Comparison of ENCODE assay signal across 16 cellular contexts in the genomic region with DNA sequence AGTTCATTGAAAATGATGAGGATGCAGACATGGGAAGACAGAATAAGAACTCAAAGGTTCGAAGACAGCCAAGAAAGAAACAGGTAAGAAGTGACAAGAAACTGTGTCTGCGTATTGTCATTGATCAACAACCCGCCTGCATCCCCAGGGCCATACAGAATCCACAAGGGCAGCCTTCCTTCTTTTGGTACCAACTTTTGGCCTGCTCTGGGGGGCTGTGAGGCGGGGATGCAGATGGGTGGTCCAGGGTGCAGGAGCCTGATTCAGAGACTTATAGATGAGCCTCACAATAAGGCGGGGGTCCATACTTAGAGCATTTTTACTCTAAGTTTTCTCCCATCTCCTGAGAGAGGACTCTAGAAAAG. TPM values are rescaled to one million over a fixed set of nuclear protein-coding genes. Genes with fewer than 3 reads are reported as not detected.
A peak's percentile ranks its signal among the peaks of the same experiment; 100 is the strongest.
DNase-seq lines count a peak whose midpoint lies in the region; ATAC-seq and TF ChIP-seq lines count a peak whose summit lies in the region.
"Had no signal": no experiment of that assay in that cellular context is flagged by ENCODE, and none has a peak within 500 bp of the region (broad histone marks: within the 10 kb centered on the region; RNA-seq: fewer than 3 reads in every experiment).

No MANE protein-coding gene starts in this region.

- CTCF ChIA-PET in Panc1 (lab: Charles Lee): interaction anchor here (1.5 kb wide), 1 partner anchor 327 kb away, joined by 5 read pairs; no protein-coding TSS in a partner anchor

- H3K9me3 ChIP-seq in ES-I3 (ENCODE audit: control insufficient read depth, insufficient read depth, low read length) (no peaks in the 10 kb centered on the region), Panc1 (ENCODE audit: control insufficient read depth, insufficient read depth, low read depth, low read length) (no peaks in the 10 kb centered on the region), endodermal cell (ENCODE audit: control insufficient read depth, low read length) (peaks cover 6% of the 10 kb centered on the region)
- H3K9me3 ChIP-seq: esophagus squamous epithelium, lower lobe of right lung, testis had no signal

- 0 out of 2 replicates have a peak, but pooled peaks cover 3% of the 10 kb centered on the region for H3K36me3 ChIP-seq in ES-I3 (ENCODE audit: insufficient read depth, low read length)
- H3K36me3 ChIP-seq in Panc1 (ENCODE audit: control insufficient read depth, insufficient read depth, low read length): no peaks in the 10 kb centered on the region
- peaks cover 12% of the 10 kb centered on the region for H3K36me3 ChIP-seq in endodermal cell (ENCODE audit: control insufficient read depth, insufficient read depth, low read length)

- TF ChIP-seq CTCF in Panc1 (IDR thresholded peaks at IDR 0.05) (no peak), endodermal cell (conservative IDR thresholded peaks at IDR 0.05) (no peak), osteocyte (IDR thresholded peaks at IDR 0.05) (no peak)

- POLR2A ChIA-PET in Panc1 (lab: Charles Lee): no interaction called here

- DNase-seq in Panc1 (ENCODE audit: low read depth, low spot score) (no peak), endodermal cell (no peak), osteocyte (ENCODE audit: extremely low spot score, unreplicated experiment) (no peak), AG20443 (ENCODE audit: low spot score) (no peak), amniotic stem cell (lab: John Stamatoyannopoulos, UW) (no peak)
- DNase-seq in stimulated activated CD4-positive, alpha-beta T cell treated with anti-CD3 and anti-CD28 coated beads, Interleukin-1b, Interleukin-23, amount 100 ng/mL, for 48 hours: no peak
- DNase-seq: activated CD8-positive, alpha-beta memory T cell treated with anti-CD3 and anti-CD28 coated beads, Interleukin-2, amount 50 U/mL, for 48 hours; activated naive CD4-positive, alpha-beta T cell treated with anti-CD3 and anti-CD28 coated beads, Interleukin-2, amount 10 ng/mL, durations not matched to agents 7 days and 5 days; esophagus squamous epithelium; lower lobe of right lung had no signal

- in situ Hi-C loops in Panc1 (cut with HindIII; ENCODE audit: low pct_unique_long_range_greater_than_20kb, low sequenced_read_pairs): no loop called here

- ATAC-seq in Panc1 (0 out of 2 replicates have a peak, but pooled peaks have one; percentile 27), GM21529 (IDR thresholded peaks at IDR 0.05; ENCODE audit: unreplicated experiment) (no peak)
- ATAC-seq: activated CD4-positive, CD25-positive, alpha-beta regulatory T cell treated with anti-CD3 and anti-CD28 coated beads, Interleukin-2, amount 50 U/mL, for 24 hours had no signal

- H3K9me3 Mint-ChIP-seq in endodermal cell (peaks cover 6% of the 10 kb centered on the region), osteocyte (ENCODE audit: unreplicated experiment) (peaks cover 4% of the 10 kb centered on the region)
- H3K9me3 Mint-ChIP-seq: activated naive CD4-positive, alpha-beta T cell treated with anti-CD3 and anti-CD28 coated beads, Interleukin-2, amount 10 ng/mL, durations not matched to agents 7 days and 5 days had no signal

- BruUV-seq in Panc1 (replicated peaks; lab: Mats Ljungman, UMichigan): no TSS peak

- peaks cover 22% of the 10 kb centered on the region for H3K4me1 Mint-ChIP-seq in endodermal cell
- H3K4me1 Mint-ChIP-seq in osteocyte (ENCODE audit: unreplicated experiment): peaks cover 34% of the 10 kb centered on the region
- H3K4me1 Mint-ChIP-seq: activated naive CD4-positive, alpha-beta T cell treated with anti-CD3 and anti-CD28 coated beads, Interleukin-2, amount 10 ng/mL, durations not matched to agents 7 days and 5 days had no signal

- H3K27me3 ChIP-seq in Panc1 (ENCODE audit: control insufficient read depth, insufficient read depth, low read length) (no peaks in the 10 kb centered on the region), endodermal cell (ENCODE audit: control insufficient read depth, insufficient read depth, low read length, poor library complexity, severe bottlenecking) (no peaks in the 10 kb centered on the region)
- H3K27me3 ChIP-seq: esophagus squamous epithelium, testis had no signal

- intact Hi-C loops in Panc1 (cut with micrococcal nuclease; ENCODE audit: unreplicated experiment): loop anchor here (1.0 to 5.0 kb wide), 2 partner anchors 172 to 524 kb away; no protein-coding TSS in a partner anchor

- H3K4me3 Mint-ChIP-seq in endodermal cell: peak overlapping the region; percentile 73
- H3K4me3 Mint-ChIP-seq in osteocyte (ENCODE audit: unreplicated experiment): peak overlapping the region; percentile 86
- H3K4me3 Mint-ChIP-seq: activated naive CD4-positive, alpha-beta T cell treated with anti-CD3 and anti-CD28 coated beads, Interleukin-2, amount 10 ng/mL, durations not matched to agents 7 days and 5 days had no signal

- peak overlapping the region; percentile 97 for H3K27ac Mint-ChIP-seq in endodermal cell
- H3K27ac Mint-ChIP-seq in osteocyte (ENCODE audit: unreplicated experiment): peak overlapping the region; percentile 89
- H3K27ac Mint-ChIP-seq: activated naive CD4-positive, alpha-beta T cell treated with anti-CD3 and anti-CD28 coated beads, Interleukin-2, amount 10 ng/mL, durations not matched to agents 7 days and 5 days had no signal

- no peak overlapping the region for H3K27ac ChIP-seq in Panc1 (ENCODE audit: low read length)
- no peak overlapping the region for H3K27ac ChIP-seq in endodermal cell (ENCODE audit: low read depth, low read length)
- H3K27ac ChIP-seq: PC-9 had no signal

- H3K9ac ChIP-seq in ES-I3 (ENCODE audit: low read depth, low read length) (peak overlapping the region; percentile 66; the same call in 1 of the 2 replicates), endodermal cell (ENCODE audit: extremely low read depth, low read length, poor library complexity, severe bottlenecking) (no peak overlapping the region)

- H3K4me3 ChIP-seq in Panc1 (ENCODE audit: low read depth in 2 of 2, low read length in 2 of 2): peak overlapping the region; percentile 45 to 67; a peak in 3 of 4 replicates
- H3K4me3 ChIP-seq in endodermal cell (ENCODE audit: low read length): peak overlapping the region; percentile 78
- H3K4me3 ChIP-seq: PC-9 had no signal

- WGBS in endodermal cell (ENCODE audit: insufficient coverage in 1 of 2, insufficient read length in 1 of 2), 2 experiments: 64% methylated on average over 4 to 5 of the region's 5 CpGs

- H3K36me3 Mint-ChIP-seq in endodermal cell (ENCODE audit: low read depth): peaks cover 15% of the 10 kb centered on the region
- H3K36me3 Mint-ChIP-seq in osteocyte (ENCODE audit: unreplicated experiment): peaks cover 20% of the 10 kb centered on the region
- H3K36me3 Mint-ChIP-seq: activated naive CD4-positive, alpha-beta T cell treated with anti-CD3 and anti-CD28 coated beads, Interleukin-2, amount 10 ng/mL, durations not matched to agents 7 days and 5 days had no signal

- H3K27me3 Mint-ChIP-seq in endodermal cell (ENCODE audit: insufficient read depth) (no peaks in the 10 kb centered on the region), osteocyte (ENCODE audit: unreplicated experiment) (no peaks in the 10 kb centered on the region)

- no peaks in the 10 kb centered on the region; the same call in none of the 2 replicates for H3K4me1 ChIP-seq in ES-I3 (ENCODE audit: insufficient read depth, low read length)
- no peaks in the 10 kb centered on the region for H3K4me1 ChIP-seq in Panc1 (ENCODE audit: control insufficient read depth, insufficient read depth, low read length)
- H3K4me1 ChIP-seq in endodermal cell (ENCODE audit: control insufficient read depth, insufficient read depth, low read length): peaks cover 13% of the 10 kb centered on the region
- H3K4me1 ChIP-seq: lower lobe of right lung had no signal

RNA-seq across cellular contexts. Expression of a gene that starts 9.0 kb away (rescaled TPM):
- total RNA-seq in Panc1 (2021; ENCODE audit: unreplicated experiment) (3.6 TPM), endodermal cell (10 to 100 TPM; 12.3 to 25.2 TPM), osteocyte (25.5 and 31.2 TPM in 2 replicates)
- polyA plus RNA-seq in Panc1 (2012; ENCODE audit: insufficient read length): 2.3 TPM
- polyA plus RNA-seq in endodermal cell (2013, experiment 1 of 2): 19.0 TPM
- polyA plus RNA-seq in endodermal cell (2013, experiment 2 of 2): 16.7 TPM

RNA-seq across cellular contexts. Expression of a gene that starts 50.9 kb away (rescaled TPM):
- total RNA-seq in Panc1 (2021; ENCODE audit: unreplicated experiment): not detected
- polyA plus RNA-seq in Panc1 (2012; ENCODE audit: insufficient read length): not detected
- total RNA-seq in endodermal cell: not detected
- 0.57 TPM for polyA plus RNA-seq in endodermal cell (2013, experiment 1 of 2)
- polyA plus RNA-seq in endodermal cell (2013, experiment 2 of 2): 0.37 TPM
- not detected in 2 replicates for total RNA-seq in osteocyte
- total RNA-seq: HT1080, PC-9 had no signal
